Comparison of ENCODE assay signal across 8 cellular contexts in the genomic region with DNA sequence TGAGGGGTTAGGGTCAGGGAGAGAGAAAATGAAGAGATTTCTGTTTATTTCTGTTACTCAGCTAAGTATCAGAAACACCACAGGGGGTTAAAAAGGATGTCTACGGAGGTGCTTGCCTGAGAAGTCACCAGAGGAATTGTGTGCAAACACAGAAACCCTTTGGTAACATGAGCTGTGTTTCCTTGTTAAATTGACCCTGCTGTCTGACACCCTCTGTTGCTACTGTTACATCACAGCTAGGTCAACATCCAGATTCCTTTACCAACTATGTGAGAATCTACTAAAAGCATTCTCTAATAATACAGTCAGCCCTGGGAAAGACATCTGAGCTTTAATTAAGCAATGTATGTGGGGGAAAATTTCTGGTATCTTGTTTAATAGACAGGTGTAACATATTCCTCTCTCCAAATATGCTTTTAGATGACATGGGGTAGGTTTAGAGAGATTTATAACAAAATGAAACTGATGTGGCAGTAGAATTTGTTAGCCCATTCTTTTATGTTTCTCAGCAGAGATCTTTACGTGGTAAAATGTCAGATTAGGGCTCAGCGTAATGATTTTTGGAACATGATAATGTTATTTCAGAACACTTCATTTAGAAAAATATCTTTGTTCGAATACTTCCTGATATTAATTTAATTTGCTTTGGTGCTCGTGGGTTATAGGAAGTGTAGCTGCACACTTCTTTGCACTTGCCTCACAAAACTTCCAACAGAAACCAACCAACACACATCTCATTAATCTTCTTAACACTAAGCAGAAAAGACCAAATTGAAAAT.
DNase-seq lines count a peak whose midpoint lies in the region; ATAC-seq and TF ChIP-seq lines count a peak whose summit lies in the region.

No MANE protein-coding gene starts in this region.

- TF ChIP-seq CTCF in fibroblast of pulmonary artery (IDR thresholded peaks at IDR 0.05; ENCODE audit: low read length, missing control alignments), result no peak
- no peak for TF ChIP-seq CTCF in osteocyte (IDR thresholded peaks at IDR 0.05)
- no peak for TF ChIP-seq CTCF in glutamatergic neuron (IDR thresholded peaks at IDR 0.05; ENCODE audit: partially characterized antibody, unreplicated experiment)

- peak overlapping the region; percentile 26 for H3K4me3 ChIP-seq in fibroblast of pulmonary artery (replicated peaks; ENCODE audit: low read depth, low read length)

- H3K9me3 Mint-ChIP-seq in osteocyte (ENCODE audit: unreplicated experiment) (no peaks in the 10 kb centered on the region), glutamatergic neuron (ENCODE audit: unreplicated experiment) (no peaks in the 10 kb centered on the region)
- no peaks in the 10 kb centered on the region for H3K9me3 Mint-ChIP-seq in activated naive CD4-positive, alpha-beta T cell treated with anti-CD3 and anti-CD28 coated beads for 36 hours

- H3K27me3 Mint-ChIP-seq in osteocyte (ENCODE audit: unreplicated experiment), result no peaks in the 10 kb centered on the region
- no peaks in the 10 kb centered on the region for H3K27me3 Mint-ChIP-seq in glutamatergic neuron (ENCODE audit: unreplicated experiment)
- no peaks in the 10 kb centered on the region for H3K27me3 Mint-ChIP-seq in activated naive CD4-positive, alpha-beta T cell treated with anti-CD3 and anti-CD28 coated beads for 36 hours (ENCODE audit: low read depth)

- CTCF ChIA-PET in activated naive CD4-positive, alpha-beta T cell treated with anti-CD3 and anti-CD28 coated beads for 36 hours (lab: Charles Lee), result no interaction called here

- H3K27ac Mint-ChIP-seq in osteocyte (ENCODE audit: unreplicated experiment), result peak overlapping the region; percentile 51
- no peak overlapping the region for H3K27ac Mint-ChIP-seq in glutamatergic neuron (ENCODE audit: unreplicated experiment)
- no peak overlapping the region for H3K27ac Mint-ChIP-seq in activated naive CD4-positive, alpha-beta T cell treated with anti-CD3 and anti-CD28 coated beads for 36 hours

- ATAC-seq in GM19351 (IDR thresholded peaks at IDR 0.05; ENCODE audit: unreplicated experiment) (no peak), HG03280 (IDR thresholded peaks at IDR 0.05; ENCODE audit: unreplicated experiment) (no peak)

- H3K36me3 Mint-ChIP-seq in osteocyte (ENCODE audit: unreplicated experiment), result no peaks in the 10 kb centered on the region
- H3K36me3 Mint-ChIP-seq in glutamatergic neuron (ENCODE audit: unreplicated experiment), result no peaks in the 10 kb centered on the region
- no peaks in the 10 kb centered on the region for H3K36me3 Mint-ChIP-seq in activated naive CD4-positive, alpha-beta T cell treated with anti-CD3 and anti-CD28 coated beads for 36 hours (ENCODE audit: low read depth)

- intact Hi-C loops in activated naive CD4-positive, alpha-beta T cell treated with anti-CD3 and anti-CD28 coated beads for 36 hours (cut with micrococcal nuclease), result no loop called here

- H3K4me1 Mint-ChIP-seq in osteocyte (ENCODE audit: unreplicated experiment) (peaks cover 18% of the 10 kb centered on the region), glutamatergic neuron (ENCODE audit: low read depth, unreplicated experiment) (no peaks in the 10 kb centered on the region)
- peaks cover 36% of the 10 kb centered on the region for H3K4me1 Mint-ChIP-seq in activated naive CD4-positive, alpha-beta T cell treated with anti-CD3 and anti-CD28 coated beads for 36 hours (ENCODE audit: low read depth)

- H3K4me3 Mint-ChIP-seq in osteocyte (ENCODE audit: unreplicated experiment), result no peak overlapping the region
- H3K4me3 Mint-ChIP-seq in glutamatergic neuron (ENCODE audit: unreplicated experiment), result no peak overlapping the region
- H3K4me3 Mint-ChIP-seq in activated naive CD4-positive, alpha-beta T cell treated with anti-CD3 and anti-CD28 coated beads for 36 hours, result no peak overlapping the region

- peak; percentile 51 for DNase-seq in GM03348 (ENCODE audit: low spot score)
- DNase-seq in NCI-H460 (ENCODE audit: extremely low read depth, low read depth), result peak; percentile 97
- peak; percentile 87 for DNase-seq in fibroblast of pulmonary artery (ENCODE audit: low read depth)
- no peak for DNase-seq in osteocyte (ENCODE audit: extremely low spot score, unreplicated experiment)
- no peak for DNase-seq in glutamatergic neuron
- DNase-seq in activated naive CD4-positive, alpha-beta T cell treated with anti-CD3 and anti-CD28 coated beads for 36 hours, result no peak

Comparison
In these comparisons a context has a peak if more than half of its experiments do, and no peak if none do; other contexts are left out.
1. DNase-seq: peak in GM03348 (single experiment), NCI-H460 (single experiment) and fibroblast of pulmonary artery (single experiment); none in osteocyte (single experiment), glutamatergic neuron (single experiment) and activated naive CD4-positive, alpha-beta T cell treated with anti-CD3 and anti-CD28 coated beads for 36 hours (single experiment).